In genomic region chr7:54252256-54253035, GRCh38 we compare ENCODE assay signal across 16 cellular contexts.
"Had no signal": no experiment of that assay in that cellular context is flagged by ENCODE, and none has a peak within 500 bp of the region (broad histone marks: within the 10 kb centered on the region; RNA-seq: fewer than 3 reads in every experiment).

No MANE protein-coding gene starts in this region.

- H3K4me3 ChIP-seq: esophagus muscularis mucosa, lung, pancreas had no signal

- H3K9me3 ChIP-seq: esophagus muscularis mucosa, pancreas had no signal

- H3K4me3 Mint-ChIP-seq: activated naive CD8-positive, alpha-beta T cell treated with anti-CD3 and anti-CD28 coated beads for 36 hours; activated T-helper 1 cell treated with anti-CD3 and anti-CD28 coated beads, Interleukin-12 subunit alpha, Interleukin-12 subunit beta, Interleukin-2, Interleukin-4 antibody, amounts not matched to agents 30 ng/mL and 10 ng/mL and 1 ng/mL, durations not matched to agents 14 hours and 24 hours and 36 hours; stimulated activated memory B cell treated with anti-CD40 and anti-IgM and Interleukin-4, amounts not matched to agents 10 μg/mL and 1 μg/mL and 100 μg/mL, for 72 hours had no signal

- DNase-seq: activated CD4-positive, alpha-beta T cell treated with anti-CD3 and anti-CD28 coated beads, Interleukin-2, amount 50 U/mL, for 1 hour; activated CD8-positive, alpha-beta memory T cell treated with anti-CD3 and anti-CD28 coated beads for 24 hours; activated naive CD8-positive, alpha-beta T cell treated with anti-CD3 and anti-CD28 coated beads for 36 hours; amygdala; cortex of kidney; effector CD4-positive, alpha-beta T cell; foreskin melanocyte; head of caudate nucleus; pancreas; stimulated activated CD4-positive, alpha-beta T cell treated with anti-CD3 and anti-CD28 coated beads, Interleukin-12 subunit alpha, Interleukin-12 subunit beta, amount 100 ng/mL, for 4 hours; stimulated activated CD4-positive, alpha-beta T cell treated with anti-CD3 and anti-CD28 coated beads, Interleukin-2, amount 100 ng/mL, for 24 hours had no signal

- ATAC-seq: activated CD4-positive, CD25-positive, alpha-beta regulatory T cell treated with anti-CD3 and anti-CD28 coated beads, Interleukin-2, amount 50 U/mL, for 24 hours; pancreas; stimulated activated memory B cell treated with anti-CD40 and anti-IgM and Interleukin-4, amounts not matched to agents 10 μg/mL and 1 μg/mL and 100 μg/mL, for 72 hours had no signal

- H3K27me3 ChIP-seq: esophagus muscularis mucosa, pancreas had no signal

- H3K27ac ChIP-seq: esophagus muscularis mucosa, pancreas had no signal

- H3K36me3 Mint-ChIP-seq: activated naive CD8-positive, alpha-beta T cell treated with anti-CD3 and anti-CD28 coated beads for 36 hours; stimulated activated memory B cell treated with anti-CD40 and anti-IgM and Interleukin-4, amounts not matched to agents 10 μg/mL and 1 μg/mL and 100 μg/mL, for 72 hours had no signal

- H3K36me3 ChIP-seq: esophagus muscularis mucosa, pancreas had no signal

- H3K4me1 Mint-ChIP-seq: activated naive CD8-positive, alpha-beta T cell treated with anti-CD3 and anti-CD28 coated beads for 36 hours; stimulated activated memory B cell treated with anti-CD40 and anti-IgM and Interleukin-4, amounts not matched to agents 10 μg/mL and 1 μg/mL and 100 μg/mL, for 72 hours had no signal

- H3K4me1 ChIP-seq: esophagus muscularis mucosa, pancreas had no signal

- H3K27ac Mint-ChIP-seq: activated naive CD8-positive, alpha-beta T cell treated with anti-CD3 and anti-CD28 coated beads for 36 hours; activated T-helper 1 cell treated with anti-CD3 and anti-CD28 coated beads, Interleukin-12 subunit alpha, Interleukin-12 subunit beta, Interleukin-2, Interleukin-4 antibody, amounts not matched to agents 30 ng/mL and 10 ng/mL and 1 ng/mL, durations not matched to agents 14 hours and 24 hours and 36 hours; stimulated activated memory B cell treated with anti-CD40 and anti-IgM and Interleukin-4, amounts not matched to agents 10 μg/mL and 1 μg/mL and 100 μg/mL, for 72 hours had no signal

- H3K27me3 Mint-ChIP-seq: activated naive CD8-positive, alpha-beta T cell treated with anti-CD3 and anti-CD28 coated beads for 36 hours; stimulated activated memory B cell treated with anti-CD40 and anti-IgM and Interleukin-4, amounts not matched to agents 10 μg/mL and 1 μg/mL and 100 μg/mL, for 72 hours had no signal
